Comparison of ENCODE assay signal across 9 cellular contexts in the genomic region with DNA sequence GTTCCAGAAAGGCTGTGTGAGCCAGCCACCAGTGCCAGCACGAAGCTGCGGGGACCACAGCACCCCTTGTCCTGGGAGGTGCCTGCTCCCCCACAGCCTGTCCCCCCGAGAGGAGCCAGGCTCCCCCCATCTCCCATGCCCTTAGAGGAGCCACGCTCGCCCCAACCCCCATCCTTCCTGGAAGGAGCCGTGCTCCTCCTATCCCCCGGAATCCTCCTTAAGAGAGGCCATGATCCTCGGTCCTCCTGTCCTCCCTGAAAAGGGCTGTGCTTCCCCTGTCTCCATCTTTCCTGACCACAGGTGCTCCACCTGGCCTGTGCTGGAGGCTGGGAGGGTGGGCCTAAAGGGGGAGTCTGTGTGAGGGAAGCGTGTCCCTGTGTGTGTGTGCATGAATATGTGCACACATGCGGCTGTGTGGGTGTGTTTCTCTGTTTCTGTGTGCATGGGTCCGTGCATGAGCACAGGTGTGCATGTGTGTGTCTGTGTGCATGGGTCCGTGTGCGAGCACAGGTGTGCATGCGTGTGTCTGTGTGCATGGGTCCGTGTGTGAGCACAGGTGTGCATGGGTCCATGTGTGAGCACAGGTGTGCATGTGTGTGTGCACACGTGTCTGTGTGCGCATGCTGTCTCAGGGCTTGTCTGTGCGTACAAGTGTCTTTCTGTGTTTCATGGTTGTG.
"Had no signal": no experiment of that assay in that cellular context is flagged by ENCODE, and none has a peak within 500 bp of the region (broad histone marks: within the 10 kb centered on the region; RNA-seq: fewer than 3 reads in every experiment).

No MANE protein-coding gene starts in this region.

- H3K4me1 ChIP-seq: prostate gland had no signal

- H3K9me3 Mint-ChIP-seq: activated naive CD4-positive, alpha-beta T cell treated with anti-CD3 and anti-CD28 coated beads for 36 hours; activated T-helper 1 cell treated with anti-CD3 and anti-CD28 coated beads, Interleukin-12 subunit alpha, Interleukin-12 subunit beta, Interleukin-2, Interleukin-4 antibody, amounts not matched to agents 30 ng/mL and 10 ng/mL and 1 ng/mL, durations not matched to agents 14 hours and 24 hours and 36 hours; naive thymus-derived CD8-positive, alpha-beta T cell; stimulated activated naive CD8-positive, alpha-beta T cell treated with anti-CD3 and anti-CD28 coated beads, Interleukin-15, amount 100 ng/mL, for 72 hours had no signal

- H3K27me3 Mint-ChIP-seq: naive thymus-derived CD8-positive, alpha-beta T cell; stimulated activated naive CD8-positive, alpha-beta T cell treated with anti-CD3 and anti-CD28 coated beads, Interleukin-15, amount 100 ng/mL, for 72 hours had no signal

- H3K4me1 Mint-ChIP-seq: endodermal cell; stimulated activated naive CD8-positive, alpha-beta T cell treated with anti-CD3 and anti-CD28 coated beads, Interleukin-15, amount 100 ng/mL, for 72 hours had no signal

- H3K4me3 Mint-ChIP-seq: activated naive CD4-positive, alpha-beta T cell treated with anti-CD3 and anti-CD28 coated beads for 36 hours; activated T-helper 1 cell treated with anti-CD3 and anti-CD28 coated beads, Interleukin-12 subunit alpha, Interleukin-12 subunit beta, Interleukin-2, Interleukin-4 antibody, amounts not matched to agents 30 ng/mL and 10 ng/mL and 1 ng/mL, durations not matched to agents 14 hours and 24 hours and 36 hours; endodermal cell; naive thymus-derived CD8-positive, alpha-beta T cell; stimulated activated naive CD8-positive, alpha-beta T cell treated with anti-CD3 and anti-CD28 coated beads, Interleukin-15, amount 100 ng/mL, for 72 hours had no signal

- H3K27ac ChIP-seq: left lung, prostate gland, testis, upper lobe of left lung had no signal

- H3K27ac Mint-ChIP-seq: activated naive CD4-positive, alpha-beta T cell treated with anti-CD3 and anti-CD28 coated beads for 36 hours; activated T-helper 1 cell treated with anti-CD3 and anti-CD28 coated beads, Interleukin-12 subunit alpha, Interleukin-12 subunit beta, Interleukin-2, Interleukin-4 antibody, amounts not matched to agents 30 ng/mL and 10 ng/mL and 1 ng/mL, durations not matched to agents 14 hours and 24 hours and 36 hours; endodermal cell; stimulated activated naive CD8-positive, alpha-beta T cell treated with anti-CD3 and anti-CD28 coated beads, Interleukin-15, amount 100 ng/mL, for 72 hours had no signal

- H3K9me3 ChIP-seq: left lung, prostate gland, testis, upper lobe of left lung had no signal

- H3K36me3 ChIP-seq: left lung, prostate gland, upper lobe of left lung had no signal

- H3K4me3 ChIP-seq: left lung, prostate gland, upper lobe of left lung had no signal

- H3K27me3 ChIP-seq: testis, upper lobe of left lung had no signal
